Comparison of ENCODE assay signal across 1 cellular context in the genomic region with DNA sequence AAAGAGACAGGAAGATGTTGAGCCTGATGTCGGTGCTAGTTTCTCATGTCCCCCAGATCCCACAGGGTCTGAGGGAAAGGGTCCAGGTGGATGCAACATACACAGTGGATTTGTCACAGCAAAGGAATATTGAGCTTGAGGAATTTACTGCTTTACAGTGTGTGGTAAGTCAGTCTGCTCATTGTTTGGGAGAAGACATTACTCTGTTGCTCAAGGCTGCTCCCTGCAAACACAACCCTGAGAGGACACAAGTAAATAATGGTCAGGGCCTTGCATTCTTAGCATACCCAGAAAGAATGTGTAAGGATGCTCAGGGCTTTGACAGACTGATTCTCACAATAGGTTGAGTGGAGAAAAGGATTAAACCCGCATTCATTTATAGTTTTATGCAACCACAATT.
TF ChIP-seq lines count a peak whose summit lies in the region.

No MANE protein-coding gene starts in this region.

TF ChIP-seq in H1, 55 proteins besides CTCF, POLR2A, EP300 and RAD21:
- no peak for TF ChIP-seq BCL11A (IDR thresholded peaks at IDR 0.05; ENCODE audit: low read depth in 2 of 2, low read length in 2 of 2)
- TF ChIP-seq TEAD4 (IDR thresholded peaks at IDR 0.05; ENCODE audit: low read depth, low read length): peak; percentile 69
- TF ChIP-seq, protein P1, sequence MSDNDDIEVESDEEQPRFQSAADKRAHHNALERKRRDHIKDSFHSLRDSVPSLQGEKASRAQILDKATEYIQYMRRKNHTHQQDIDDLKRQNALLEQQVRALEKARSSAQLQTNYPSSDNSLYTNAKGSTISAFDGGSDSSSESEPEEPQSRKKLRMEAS (IDR thresholded peaks at IDR 0.05): no peak
